Comparison of ENCODE assay signal across 9 cellular contexts in the genomic region with DNA sequence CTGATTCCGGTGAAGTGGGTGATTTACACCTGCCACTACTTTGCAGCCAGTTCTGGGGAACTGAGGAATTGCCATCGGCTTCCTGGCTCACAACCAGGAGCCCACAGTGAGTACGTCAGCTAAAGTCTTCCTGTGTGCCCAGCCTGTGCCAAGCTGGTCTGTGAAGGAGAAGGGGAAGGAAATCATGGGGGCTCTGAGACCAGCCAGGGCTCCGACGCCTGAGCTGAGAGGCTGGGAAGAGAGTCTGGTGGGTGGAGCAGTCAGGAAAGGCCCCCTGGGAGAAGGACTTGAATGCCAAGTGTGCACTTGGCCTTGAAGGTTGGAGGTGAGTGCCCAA. TPM values are rescaled to one million over a fixed set of nuclear protein-coding genes. Genes with fewer than 3 reads are reported as not detected.
DNase-seq lines count a peak whose midpoint lies in the region; ATAC-seq and TF ChIP-seq lines count a peak whose summit lies in the region.
"Had no signal": no experiment of that assay in that cellular context is flagged by ENCODE, and none has a peak within 500 bp of the region (broad histone marks: within the 10 kb centered on the region; RNA-seq: fewer than 3 reads in every experiment).

No MANE protein-coding gene starts in this region.

- no peaks in the 10 kb centered on the region for H4K20me1 ChIP-seq in BLaER1 treated with 17β-estradiol and CSF1 and Interleukin-3, amounts not matched to agents 10 nM and 100 nM

- peak overlapping the region in 2 of 11 experiments; percentile 75 to 76; a peak in 1 of 22 replicates for H3K9ac ChIP-seq in BLaER1 treated with 17β-estradiol and CSF1 and Interleukin-3, amounts not matched to agents 10 nM and 100 nM

- ATAC-seq in left cardiac atrium: peak; percentile 21 to 50
- no peak for ATAC-seq in HG03342 (IDR thresholded peaks at IDR 0.05; ENCODE audit: unreplicated experiment)
- ATAC-seq in HG02588 (IDR thresholded peaks at IDR 0.05; ENCODE audit: unreplicated experiment): no peak

- peaks cover 26 to 45% (median 37%) of the 10 kb centered on the region in 10 experiments for H3K4me1 ChIP-seq in BLaER1 treated with 17β-estradiol and CSF1 and Interleukin-3, amounts not matched to agents 10 nM and 100 nM
- H3K4me1 ChIP-seq in prostate gland (replicated peaks): no peaks in the 10 kb centered on the region

- POLR2A ChIA-PET in RWPE1 (lab: Yijun Ruan, JAX; ENCODE audit: low non-redundant PET): no interaction called here

- 13% methylated on average over 5 of the region's 5 CpGs for WGBS in prostate gland

- DNase-seq in RWPE1 (ENCODE audit: low spot score): no peak
- DNase-seq in left cardiac atrium: peak; percentile 48
- DNase-seq in prostate gland (ENCODE audit: low spot score): no peak
- DNase-seq in NAMALWA (ENCODE audit: low spot score): no peak
- DNase-seq in stimulated activated CD4-positive, alpha-beta T cell treated with anti-CD3 and anti-CD28 coated beads, Interleukin-2, amount 100 ng/mL, for 48 hours: no peak

- no peak for TF ChIP-seq POLR2A in prostate gland (IDR thresholded peaks at IDR 0.05)

- intact Hi-C loops in left cardiac atrium (cut with DNase I): no loop called here
- intact Hi-C loops in prostate gland (cut with DNase I): no loop called here

- H3K36me3 ChIP-seq in BLaER1 treated with 17β-estradiol and CSF1 and Interleukin-3, amounts not matched to agents 10 nM and 100 nM: no peaks in the 10 kb centered on the region
- H3K36me3 ChIP-seq in prostate gland: no peaks in the 10 kb centered on the region

- H3K4me2 ChIP-seq in BLaER1 treated with 17β-estradiol and CSF1 and Interleukin-3, amounts not matched to agents 10 nM and 100 nM: peak overlapping the region; percentile 91 to 99 (median 98)

- H3K4me3 ChIP-seq in BLaER1 treated with 17β-estradiol and CSF1 and Interleukin-3, amounts not matched to agents 10 nM and 100 nM: peak overlapping the region in 6 of 10 experiments; percentile 63 to 76 (median 71); a peak in 6 of 20 replicates
- H3K4me3 ChIP-seq in prostate gland: peak overlapping the region; percentile 59 to 95
- H3K4me3 ChIP-seq: K562 had no signal

- H3K9me3 ChIP-seq in BLaER1 treated with 17β-estradiol and CSF1 and Interleukin-3, amounts not matched to agents 10 nM and 100 nM (replicated peaks in 1 of 11): no peaks in the 10 kb centered on the region
- H3K9me3 ChIP-seq in prostate gland: no peaks in the 10 kb centered on the region

- no peak overlapping the region for H3K27ac ChIP-seq in BLaER1 treated with 17β-estradiol and CSF1 and Interleukin-3, amounts not matched to agents 10 nM and 100 nM
- H3K27ac ChIP-seq in RWPE1 (peak overlapping the region; percentile 82), prostate gland (peak overlapping the region; percentile 85 to 94)

- peaks cover 0 to 18% (median 12%) of the 10 kb centered on the region in 11 experiments; a peak in 15 of 22 replicates for H3K27me3 ChIP-seq in BLaER1 treated with 17β-estradiol and CSF1 and Interleukin-3, amounts not matched to agents 10 nM and 100 nM
- no peaks in the 10 kb centered on the region for H3K27me3 ChIP-seq in prostate gland (replicated peaks; ENCODE audit: insufficient read depth)

- TF ChIP-seq CTCF in RWPE1 (conservative IDR thresholded peaks at IDR 0.05; ENCODE audit: low read depth) (no peak), prostate gland (IDR thresholded peaks at IDR 0.05) (no peak)

- CTCF ChIA-PET in RWPE1 (lab: Yijun Ruan, JAX): interaction anchor here (0.5 to 1.6 kb wide), 3 partner anchors 20 to 323 kb away, joined by 3 to 13 read pairs (median 3); no protein-coding TSS in a partner anchor

RNA-seq across cellular contexts. Expression of a gene that starts 1.2 kb away (rescaled TPM):
- total RNA-seq in left cardiac atrium (1 to 10 TPM; 4.4 to 4.5 TPM), prostate gland (10 to 100 TPM; 12.7 to 17.5 TPM)

RNA-seq across cellular contexts. Expression of a gene that starts 6.1 kb away (rescaled TPM):
- total RNA-seq in left cardiac atrium (100 to 1,000 TPM in 1 of 2 donors, 10 to 100 TPM in 1; 82.8 to 106 TPM), prostate gland (100 to 1,000 TPM; 106 to 120 TPM)

RNA-seq across cellular contexts. Expression of a gene that starts 28.1 kb away (rescaled TPM):
- total RNA-seq in left cardiac atrium (not detected), prostate gland (not detected)
- total RNA-seq: K562 had no signal

RNA-seq across cellular contexts. Expression of a gene that starts 29.5 kb away (rescaled TPM):
- total RNA-seq in left cardiac atrium (1 to 10 TPM; 1.6 to 1.8 TPM), prostate gland (100 to 1,000 TPM in 1 of 2 donors, 10 to 100 TPM in 1; 77.2 to 322 TPM)

RNA-seq across cellular contexts. Expression of a gene that starts 43.2 kb away (rescaled TPM):
- total RNA-seq in left cardiac atrium: under 1 TPM; 0.71 to 0.77 TPM
- 1 to 10 TPM; 8.2 to 8.4 TPM for total RNA-seq in prostate gland

Comparison
In these comparisons a context has a peak if more than half of its experiments do, and no peak if none do; other contexts are left out.
1. H3K27ac ChIP-seq: peak in RWPE1 (single experiment) and prostate gland (2 of 2); none in BLaER1 treated with 17β-estradiol and CSF1 and Interleukin-3, amounts not matched to agents 10 nM and 100 nM (0 of 11).
2. ATAC-seq: peak in left cardiac atrium (2 of 2); none in HG03342 (single experiment) and HG02588 (single experiment).